ENCODE assay signal across 18 cellular contexts in genomic region chr10:7915923-7916322, GRCh38.
DNase-seq lines count a peak whose midpoint lies in the region; ATAC-seq, FAIRE-seq and TF ChIP-seq lines count a peak whose summit lies in the region.
"Had no signal": no experiment of that assay in that cellular context is flagged by ENCODE, and none has a peak within 500 bp of the region (broad histone marks: within the 10 kb centered on the region; RNA-seq: fewer than 3 reads in every experiment).

No MANE protein-coding gene starts in this region.

- DNase-seq in DMS53 (lab: John Stamatoyannopoulos, UW): peak; percentile 30
- DNase-seq in DMS53 treated with DMSO at 0.1 percent for 48 hours (lab: John Stamatoyannopoulos, UW; ENCODE audit: unreplicated experiment): no peak
- DNase-seq in NCI-H1436 treated with DMSO at 0.1 percent for 48 hours (lab: John Stamatoyannopoulos, UW): peak; percentile 53
- peak; percentile 78 for DNase-seq in choroid plexus epithelial cell (ENCODE audit: low read depth)
- DNase-seq in pancreas: no peak
- no peak for DNase-seq in SW 1271 (lab: John Stamatoyannopoulos, UW)
- no peak for DNase-seq in NCI-H187 (lab: John Stamatoyannopoulos, UW)
- DNase-seq in type B pancreatic cell (ENCODE audit: extremely low spot score, unreplicated experiment): no peak
- DNase-seq: activated CD8-positive, alpha-beta T cell treated with anti-CD3 and anti-CD28 coated beads, Interleukin-2, amount 10 ng/mL, durations not matched to agents 7 days and 5 days; Kasumi-1; NCI-H510A; T1000; thyroid gland had no signal

- H3K27ac Mint-ChIP-seq in type B pancreatic cell: no peak overlapping the region
- H3K27ac Mint-ChIP-seq: activated CD8-positive, alpha-beta T cell treated with anti-CD3 and anti-CD28 coated beads, Interleukin-2, amount 10 ng/mL, durations not matched to agents 7 days and 5 days; mesothelial cell of epicardium had no signal

- H3K4me3 Mint-ChIP-seq in type B pancreatic cell: no peak overlapping the region
- H3K4me3 Mint-ChIP-seq: activated CD8-positive, alpha-beta T cell treated with anti-CD3 and anti-CD28 coated beads, Interleukin-2, amount 10 ng/mL, durations not matched to agents 7 days and 5 days; mesothelial cell of epicardium had no signal

- ATAC-seq in pancreas: peak; percentile 71 to 88 (median 83)
- ATAC-seq: activated CD8-positive, alpha-beta T cell treated with anti-CD3 and anti-CD28 coated beads, Interleukin-2, amount 10 ng/mL, durations not matched to agents 7 days and 5 days; Right ventricle myocardium inferior had no signal

- no peak for FAIRE-seq in pancreas (lab: Jason Lieb, UNC)
- FAIRE-seq: A204.1, endometrium had no signal

- intact Hi-C loops in pancreas (cut with DNase I): no loop called here

- H3K27me3 Mint-ChIP-seq in type B pancreatic cell: no peaks in the 10 kb centered on the region

- H3K36me3 Mint-ChIP-seq in type B pancreatic cell: no peaks in the 10 kb centered on the region
- H3K36me3 Mint-ChIP-seq: mesothelial cell of epicardium had no signal

- H3K27ac ChIP-seq in pancreas: no peak overlapping the region
- H3K27ac ChIP-seq: parathyroid adenoma, thyroid gland had no signal

- H3K4me1 ChIP-seq in pancreas: peaks cover 0 to 9% (median 8%) of the 10 kb centered on the region in 3 donors
- H3K4me1 ChIP-seq: parathyroid adenoma had no signal

- TF ChIP-seq CTCF in choroid plexus epithelial cell (conservative IDR thresholded peaks at IDR 0.05; ENCODE audit: low read depth, low read length): no peak
- no peak for TF ChIP-seq CTCF in pancreas (IDR thresholded peaks at IDR 0.05)
- TF ChIP-seq CTCF in type B pancreatic cell (conservative IDR thresholded peaks at IDR 0.05): no peak

- no peaks in the 10 kb centered on the region for H3K27me3 ChIP-seq in pancreas
- H3K27me3 ChIP-seq: thyroid gland had no signal

- no peaks in the 10 kb centered on the region for H3K36me3 ChIP-seq in pancreas
- H3K36me3 ChIP-seq: thyroid gland had no signal

- H3K4me1 Mint-ChIP-seq in type B pancreatic cell (ENCODE audit: unreplicated experiment): peaks cover 4% of the 10 kb centered on the region

- no peaks in the 10 kb centered on the region for H3K9me3 ChIP-seq in pancreas
- H3K9me3 ChIP-seq: thyroid gland had no signal

- H3K9me3 Mint-ChIP-seq in type B pancreatic cell: peaks cover 4% of the 10 kb centered on the region
- H3K9me3 Mint-ChIP-seq: mesothelial cell of epicardium had no signal

- H3K4me3 ChIP-seq in choroid plexus epithelial cell (ENCODE audit: low read depth, low read length): no peak overlapping the region
- no peak overlapping the region for H3K4me3 ChIP-seq in pancreas
- H3K4me3 ChIP-seq: thyroid gland had no signal

Comparison
In these comparisons a context has a peak if more than half of its experiments do, and no peak if none do; other contexts are left out.
1. DNase-seq: peak in DMS53 (single experiment), NCI-H1436 treated with DMSO at 0.1 percent for 48 hours (single experiment) and choroid plexus epithelial cell (single experiment); none in DMS53 treated with DMSO at 0.1 percent for 48 hours (single experiment), pancreas (0 of 6), SW 1271 (0 of 2), NCI-H187 (0 of 2) and type B pancreatic cell (single experiment).